8 cellular contexts compared by ENCODE assay signal in the genomic region with DNA sequence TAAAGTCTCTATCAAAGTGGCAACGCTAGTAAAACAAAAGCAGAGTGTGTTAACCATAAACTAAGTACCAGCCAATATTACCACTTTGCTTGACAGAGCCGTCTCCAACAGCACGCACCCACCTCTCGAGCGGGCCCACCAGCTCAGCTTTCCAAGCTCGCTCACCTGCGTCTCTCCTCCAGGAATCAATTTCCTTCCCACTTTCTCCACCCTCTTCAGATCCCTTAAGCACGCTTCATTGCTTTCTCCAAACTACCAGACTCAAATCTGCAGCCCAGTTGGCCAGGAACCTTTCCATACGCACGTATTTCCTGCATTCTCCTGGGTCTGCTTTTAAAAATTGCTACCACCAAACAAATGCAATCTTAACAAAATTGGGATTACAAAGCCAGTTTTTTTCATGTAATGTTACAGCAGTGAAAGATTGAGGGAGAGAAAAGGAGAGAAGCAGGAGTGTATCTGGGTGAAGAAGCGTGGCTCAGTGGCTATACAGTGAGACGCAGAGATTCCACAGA. TPM values are rescaled to one million over a fixed set of nuclear protein-coding genes. Genes with fewer than 3 reads are reported as not detected.
A peak's percentile ranks its signal among the peaks of the same experiment; 100 is the strongest.
DNase-seq lines count a peak whose midpoint lies in the region; ATAC-seq and TF ChIP-seq lines count a peak whose summit lies in the region.

No MANE protein-coding gene starts in this region.

- 0 out of 2 replicates have a peak, but pooled peaks cover 7% of the 10 kb centered on the region for H3K4me1 ChIP-seq in ES-I3 (ENCODE audit: insufficient read depth, low read length)
- H3K4me1 ChIP-seq in SJCRH30 = peaks cover 20% of the 10 kb centered on the region
- H3K4me1 ChIP-seq in rectal smooth muscle tissue (ENCODE audit: control insufficient read depth, insufficient read depth, low read length) = peaks cover 12% of the 10 kb centered on the region

- H3K36me3 ChIP-seq in ES-I3 (ENCODE audit: insufficient read depth, low read length) = no peaks in the 10 kb centered on the region; the same call in 1 of the 2 replicates
- H3K36me3 ChIP-seq in SJCRH30 = no peaks in the 10 kb centered on the region
- no peaks in the 10 kb centered on the region for H3K36me3 ChIP-seq in rectal smooth muscle tissue (ENCODE audit: control insufficient read depth, insufficient read depth, low read length)

- no peak for ATAC-seq in GM21360 (IDR thresholded peaks at IDR 0.05; ENCODE audit: unreplicated experiment)

- DNase-seq in SJCRH30 (no peak), fibroblast of mammary gland (ENCODE audit: low read depth) (no peak), NOMO-1 treated with dmso at 0.1 percent for 144 hours (lab: John Stamatoyannopoulos, UW; ENCODE audit: unreplicated experiment) (no peak), NCI-H774 (lab: John Stamatoyannopoulos, UW) (no peak)
- no peak for DNase-seq in stimulated activated CD4-positive, alpha-beta T cell treated with anti-CD3 and anti-CD28 coated beads, Interleukin-4, amount 100 ng/mL, for 1 hour

- TF ChIP-seq CTCF in fibroblast of mammary gland (conservative IDR thresholded peaks at IDR 0.05; ENCODE audit: control insufficient read depth, insufficient read depth, low read depth, low read length) = no peak

- H3K27me3 ChIP-seq in SJCRH30 = no peaks in the 10 kb centered on the region
- H3K27me3 ChIP-seq in rectal smooth muscle tissue (ENCODE audit: control insufficient read depth, insufficient read depth, low read length) = no peaks in the 10 kb centered on the region

- H3K27ac ChIP-seq in SJCRH30 (peak overlapping the region; percentile 83; the same call in 1 of the 2 replicates), rectal smooth muscle tissue (ENCODE audit: low read depth, low read length) (peak overlapping the region; percentile 89)

- H3K4me3 ChIP-seq in SJCRH30 (peak overlapping the region; percentile 78), fibroblast of mammary gland (ENCODE audit: control insufficient read depth, low read depth, low read length) (peak overlapping the region; percentile 64), rectal smooth muscle tissue (ENCODE audit: low read length) (peak overlapping the region; percentile 82)

- no peaks in the 10 kb centered on the region for H3K9me3 ChIP-seq in ES-I3 (ENCODE audit: control insufficient read depth, insufficient read depth, low read length)
- H3K9me3 ChIP-seq in SJCRH30 (replicated peaks) = no peaks in the 10 kb centered on the region

- H3K9ac ChIP-seq in ES-I3 (ENCODE audit: low read depth, low read length) (peak overlapping the region; percentile 72; the same call in 1 of the 2 replicates), rectal smooth muscle tissue (ENCODE audit: low read length) (no peak overlapping the region)

RNA-seq across cellular contexts. Expression of a gene that starts 1.5 kb away (rescaled TPM):
- 9.3 and 11.9 TPM in 2 replicates for total RNA-seq in SJCRH30 (2014; rRNA removed; shearing (Covaris generic))
